ENCODE assay signal across 12 cellular contexts in genomic region chr1:99647460-99647859, GRCh38. TPM values are rescaled to one million over a fixed set of nuclear protein-coding genes. Genes with fewer than 3 reads are reported as not detected.
DNase-seq lines count a peak whose midpoint lies in the region; ATAC-seq, FAIRE-seq and TF ChIP-seq lines count a peak whose summit lies in the region.
"Had no signal": no experiment of that assay in that cellular context is flagged by ENCODE, and none has a peak within 500 bp of the region (broad histone marks: within the 10 kb centered on the region; RNA-seq: fewer than 3 reads in every experiment).

No MANE protein-coding gene starts in this region.

- intact Hi-C loops in K562 (cut with micrococcal nuclease): loop anchor here (2.0 to 5.0 kb wide), 4 partner anchors 49 to 165 kb away; partner anchors contain the start of gene FRRS1
- intact Hi-C loops in psoas muscle (cut with DNase I): loop anchor here (1.0 to 2.0 kb wide), 2 partner anchors 37 to 38 kb away; no protein-coding TSS in a partner anchor

- TF ChIP-seq POLR2A in K562 (conservative IDR thresholded peaks at IDR 0.05) (0 out of 2 replicates have a peak, but pooled peaks have one; percentile 28), Peyer's patch (IDR thresholded peaks at IDR 0.05) (no peak)

- no peak overlapping the region for H3K4me3 ChIP-seq in HEK293 (ENCODE audit: low read depth, low read length)
- 0 out of 2 replicates have a peak overlapping the region, but pooled peaks have one; percentile 5 for H3K4me3 ChIP-seq in K562
- H3K4me3 ChIP-seq in hepatocyte: no peak overlapping the region
- peak overlapping the region; percentile 72 for H3K4me3 ChIP-seq in psoas muscle
- peak overlapping the region in 1 of 4 donors; percentile 1 for H3K4me3 ChIP-seq in Peyer's patch
- H3K4me3 ChIP-seq: BLaER1 had no signal

- H3K4me2 ChIP-seq in K562 (ENCODE audit: insufficient read depth, low read length) (peak overlapping the region; percentile 56), hepatocyte (peak overlapping the region; percentile 13)
- H3K4me2 ChIP-seq: BLaER1 had no signal

- no peaks in the 10 kb centered on the region for H3K36me3 ChIP-seq in HEK293 (ENCODE audit: control insufficient read depth in 2 of 2, insufficient read depth in 1 of 2, low read length in 2 of 2)
- H3K36me3 ChIP-seq in K562 (ENCODE audit: control insufficient read depth, insufficient read depth, low read length): no peaks in the 10 kb centered on the region
- no peaks in the 10 kb centered on the region for H3K36me3 ChIP-seq in hepatocyte (replicated peaks; ENCODE audit: insufficient read depth, low read depth)
- H3K36me3 ChIP-seq in psoas muscle (ENCODE audit: insufficient read depth in 1 of 2, low read depth in 1 of 2): peaks cover 0 to 10% of the 10 kb centered on the region in 2 donors
- no peaks in the 10 kb centered on the region for H3K36me3 ChIP-seq in Peyer's patch
- H3K36me3 ChIP-seq: BLaER1 had no signal

- no peak for TF ChIP-seq RAD21 in K562 (CRISPR knock-in tag; conservative IDR thresholded peaks at IDR 0.05 in 1 of 2, IDR thresholded peaks at IDR 0.05 in 1 of 2)

- WGBS in K562 (ENCODE audit: insufficient coverage, low coverage, missing lambda C conversion rate): 8% methylated on average over 4 of the region's 4 CpGs
- WGBS in hepatocyte (ENCODE audit: low lambda C conversion rate, missing lambda C conversion rate): 76% methylated on average over 4 of the region's 4 CpGs
- 7 to 10% (median 9%) methylated on average over 4 of the region's 4 CpGs for WGBS in psoas muscle, 3 donors

- in situ Hi-C loops in K562 (cut with MboI): no loop called here

- CTCF ChIA-PET in HEK293 (lab: Yijun Ruan, JAX): interaction anchor here (0.7 to 1.4 kb wide), 8 partner anchors 9 to 1020 kb away, joined by 3 to 7 read pairs (median 3); no protein-coding TSS in a partner anchor
- CTCF ChIA-PET in K562 (lab: Yijun Ruan, JAX; ENCODE audit: low intra/inter-chr PET ratio): no interaction called here

- H3K79me2 ChIP-seq in K562 (ENCODE audit: control insufficient read depth, insufficient read depth, low read length) (no peaks in the 10 kb centered on the region; the same call in 2 of the 3 replicates), hepatocyte (no peaks in the 10 kb centered on the region)

- no peaks in the 10 kb centered on the region for H3K9me2 ChIP-seq in hepatocyte (replicated peaks; ENCODE audit: insufficient read depth)

- H3K27ac ChIP-seq in HEK293 (ENCODE audit: extremely low read depth, low read depth, low read length) (no peak overlapping the region), K562 (ENCODE audit: extremely low read depth, low read depth, low read length) (peak overlapping the region; percentile 62), hepatocyte (peak overlapping the region; percentile 75), psoas muscle (peak overlapping the region; percentile 92), Peyer's patch (peak overlapping the region in 1 of 4 donors; percentile 40)
- H3K27ac ChIP-seq: BLaER1 had no signal

- POLR2A ChIA-PET in HEK293 (lab: Yijun Ruan, JAX) (no interaction called here), K562 (lab: Yijun Ruan, JAX) (interaction anchor here (0.7 to 2.5 kb wide), 4 partner anchors 10 to 147 kb away, joined by 3 to 8 read pairs (median 4); no protein-coding TSS in a partner anchor)

- peaks cover 2% of the 10 kb centered on the region; the same call in 1 of the 2 replicates for H3K4me1 ChIP-seq in HEK293 (ENCODE audit: control insufficient read depth, insufficient read depth, low read length)
- H3K4me1 ChIP-seq in K562 (replicated peaks in 1 of 2; ENCODE audit: control insufficient read depth in 2 of 2, insufficient read depth in 2 of 2, low read length in 2 of 2): peaks cover 6 to 26% of the 10 kb centered on the region in 2 experiments; a peak in 3 of 5 replicates
- H3K4me1 ChIP-seq in hepatocyte (ENCODE audit: insufficient read depth): peaks cover 8% of the 10 kb centered on the region
- H3K4me1 ChIP-seq in psoas muscle: peaks cover 36% of the 10 kb centered on the region
- H3K4me1 ChIP-seq in Peyer's patch: peaks cover 0 to 7% (median 0%) of the 10 kb centered on the region in 4 donors
- H3K4me1 ChIP-seq: BLaER1 had no signal

- peak overlapping the region; percentile 92 for H2AFZ ChIP-seq in K562 (ENCODE audit: low read depth, low read length)
- H2AFZ ChIP-seq in hepatocyte: no peak overlapping the region

- TF ChIP-seq CTCF in HEK293 (tag by site-specific recombination; IDR thresholded peaks at IDR 0.05) (no peak), K562 (IDR thresholded peaks at IDR 0.05 in 2 of 3, conservative IDR thresholded peaks at IDR 0.05 in 1 of 3; ENCODE audit: insufficient read depth in 2 of 3, low read depth in 1 of 3, low read length in 3 of 3) (no peak), hepatocyte (IDR thresholded peaks at IDR 0.05; ENCODE audit: poor library complexity) (no peak), psoas muscle (IDR thresholded peaks at IDR 0.05) (no peak), Peyer's patch (IDR thresholded peaks at IDR 0.05) (no peak)

- TF ChIP-seq EP300 in K562 (IDR thresholded peaks at IDR 0.05; ENCODE audit: low read length): no peak

- H4K20me1 ChIP-seq in K562 (replicated peaks; ENCODE audit: control insufficient read depth, insufficient read depth, low read length) (no peaks in the 10 kb centered on the region), hepatocyte (ENCODE audit: insufficient read depth, poor library complexity, severe bottlenecking) (no peaks in the 10 kb centered on the region)
- H4K20me1 ChIP-seq: BLaER1 had no signal

- no peaks in the 10 kb centered on the region for H3K27me3 ChIP-seq in K562 (ENCODE audit: control insufficient read depth in 2 of 2, insufficient read depth in 2 of 2, low read length in 2 of 2)
- no peaks in the 10 kb centered on the region for H3K27me3 ChIP-seq in hepatocyte
- H3K27me3 ChIP-seq in psoas muscle (ENCODE audit: insufficient read depth in 3 of 3, low read length in 2 of 3): no peaks in the 10 kb centered on the region
- H3K27me3 ChIP-seq in Peyer's patch: no peaks in the 10 kb centered on the region
- H3K27me3 ChIP-seq: BLaER1 had no signal

- no peak for FAIRE-seq in K562 (lab: Jason Lieb, UNC)

- DNase-seq in K562 (ENCODE audit: extremely low read depth in 1 of 4, low spot score in 3 of 4): peak in 1 of 4 experiments; percentile 38
- DNase-seq in hepatocyte (ENCODE audit: low spot score): no peak
- DNase-seq in psoas muscle: no peak
- no peak for DNase-seq in Peyer's patch
- no peak for DNase-seq in T-helper 2 cell
- no peak for DNase-seq in activated CD4-positive, alpha-beta T cell treated with anti-CD3 and anti-CD28 coated beads, Interleukin-2, amount 50 U/mL, for 4 hours
- DNase-seq in HT-29 (ENCODE audit: low spot score): no peak
- DNase-seq: activated naive CD4-positive, alpha-beta T cell; naive thymus-derived CD8-positive, alpha-beta T cell; stimulated activated CD4-positive, alpha-beta T cell treated with anti-CD3 and anti-CD28 coated beads, Interleukin-4, amount 100 ng/mL, for 1 hour had no signal

- H3K9me3 ChIP-seq in HEK293 (ENCODE audit: control insufficient read depth, insufficient read depth, low read depth, low read length): no peaks in the 10 kb centered on the region
- no peaks in the 10 kb centered on the region for H3K9me3 ChIP-seq in K562 (replicated peaks; ENCODE audit: control insufficient read depth, insufficient read depth, low read depth, low read length)
- H3K9me3 ChIP-seq in hepatocyte (ENCODE audit: low read depth): no peaks in the 10 kb centered on the region
- H3K9me3 ChIP-seq in psoas muscle: no peaks in the 10 kb centered on the region
- no peaks in the 10 kb centered on the region for H3K9me3 ChIP-seq in Peyer's patch
- H3K9me3 ChIP-seq: BLaER1 had no signal

- ATAC-seq in K562 (peak; percentile 25), psoas muscle (peak; percentile 26 to 70 (median 48))
- ATAC-seq: naive thymus-derived CD8-positive, alpha-beta T cell had no signal

- H3K9me1 ChIP-seq in K562 (ENCODE audit: control insufficient read depth, insufficient read depth, low read length): no peaks in the 10 kb centered on the region

- peak overlapping the region in 1 of 2 experiments; percentile 67; a peak in 2 of 4 replicates for H3K9ac ChIP-seq in K562 (ENCODE audit: insufficient read depth in 1 of 2, low read depth in 2 of 2, low read length in 2 of 2)
- H3K9ac ChIP-seq: BLaER1 had no signal

- no TSS peak for BruUV-seq in K562 (replicated peaks; lab: Mats Ljungman, UMichigan)

TF ChIP-seq in HEK293, 187 proteins besides CTCF, POLR2A, EP300 and RAD21 (continues in another document):
- TF ChIP-seq ZSCAN30 (tag by site-specific recombination; IDR thresholded peaks at IDR 0.05): no peak
- TF ChIP-seq ZNF600 (tag by site-specific recombination; IDR thresholded peaks at IDR 0.05): no peak
- no peak for TF ChIP-seq HOXA7 (CRISPR knock-in tag; IDR thresholded peaks at IDR 0.05; ENCODE audit: borderline replicate concordance)

TF ChIP-seq in K562, 482 proteins besides CTCF, POLR2A, EP300 and RAD21 (continues in another document):
- TF ChIP-seq RAD51 (IDR thresholded peaks at IDR 0.05; ENCODE audit: borderline replicate concordance, low read depth) (no peak), RBM14 (IDR thresholded peaks at IDR 0.05; ENCODE audit: borderline replicate concordance, insufficient read depth, low read depth, low read length) (no peak)

RNA-seq across cellular contexts. Expression of gene PALMD, which starts 1.5 kb away (rescaled TPM):
- total RNA-seq in K562 (2011; cell fraction: chromatin; rRNA removed; ENCODE audit: low replicate concordance): 1.6 and 2.4 TPM in 2 replicates
- 0.67 and 1.2 TPM in 2 replicates for total RNA-seq in K562 (2011; cell fraction: nucleolus; rRNA removed)
- total RNA-seq in K562 (2011; cell fraction: nucleoplasm; rRNA removed): 1.6 and 4.3 TPM in 2 replicates
- 5.4 and 5.7 TPM in 2 replicates for total RNA-seq in K562 (2014; rRNA removed)
- total RNA-seq in K562 (2014; rRNA removed; fragmentation: Illumina TruSeq; extraction: Trizol): 8.4 and 8.6 TPM in 2 replicates
- total RNA-seq in K562 (2015; rRNA removed; fragmentation: Illumina TruSeq; extraction: Trizol): 12.1 and 13.5 TPM in 2 replicates
- total RNA-seq in K562 (2021): 3.5 and 4.0 TPM in 2 replicates
- polyA plus RNA-seq in K562 (2011; rRNA removed): 0.19 and 3.3 TPM in 2 replicates
- polyA plus RNA-seq in K562 (2011; cell fraction: cytosol; rRNA removed): 0.06 and 0.76 TPM in 2 replicates
- polyA plus RNA-seq in K562 (2011; cell fraction: nucleus; rRNA removed): 0.20 and 2.5 TPM in 2 replicates
- polyA plus RNA-seq in K562 (2012): 3.8 and 4.5 TPM in 2 replicates
- polyA plus RNA-seq in K562 (2014; fragmentation: Illumina TruSeq; extraction: Trizol): 7.9 and 12.2 TPM in 2 replicates
- polyA plus RNA-seq in K562 (2014; fragmentation: Nextera tagmentation; extraction: Ambion mirVana): 1 to 10 TPM; 2.7 to 6.5 TPM
- polyA plus RNA-seq in K562 (2014; rRNA removed): 4.5 and 4.9 TPM in 2 replicates
- polyA minus RNA-seq in K562 (2011; rRNA and poly(A)+ RNA removed): 0.24 and 3.3 TPM in 2 replicates
- 2.2 TPM in 1 of 2 replicates, not detected in the other for polyA minus RNA-seq in K562 (2011; cell fraction: cytosol; rRNA and poly(A)+ RNA removed)
- polyA minus RNA-seq in K562 (2011; cell fraction: nucleus; rRNA and poly(A)+ RNA removed): 0.56 and 1.8 TPM in 2 replicates
- total RNA-seq in hepatocyte: 18.5 and 21.7 TPM in 2 replicates
- polyA plus RNA-seq in hepatocyte: 12.3 and 14.0 TPM in 2 replicates
- total RNA-seq in psoas muscle: 100 to 1,000 TPM in 3 of 4 donors, 10 to 100 TPM in 1; 46.2 to 219 (median 113) TPM
- 100 to 1,000 TPM in 1 of 3 donors, 10 to 100 TPM in 2; 54.4 to 130 (median 59.4) TPM for polyA plus RNA-seq in psoas muscle
- 10 to 100 TPM in 1 of 4 donors, 1 to 10 TPM in 3; 4.0 to 13.2 (median 5.9) TPM for total RNA-seq in Peyer's patch
- 0.16 and 0.31 TPM in 2 replicates for total RNA-seq in HT-29 (2014; rRNA removed; shearing (Covaris generic))
- total RNA-seq: naive thymus-derived CD8-positive, alpha-beta T cell had no signal
- polyA plus RNA-seq: naive thymus-derived CD8-positive, alpha-beta T cell had no signal

Comparison
In these comparisons a context has a peak if more than half of its experiments do, and no peak if none do; other contexts are left out.
1. H3K4me3 ChIP-seq: peak in K562 (single experiment) and psoas muscle (single experiment); none in HEK293 (single experiment) and hepatocyte (single experiment).